1 cellular context compared by ENCODE assay signal in the genomic region with DNA sequence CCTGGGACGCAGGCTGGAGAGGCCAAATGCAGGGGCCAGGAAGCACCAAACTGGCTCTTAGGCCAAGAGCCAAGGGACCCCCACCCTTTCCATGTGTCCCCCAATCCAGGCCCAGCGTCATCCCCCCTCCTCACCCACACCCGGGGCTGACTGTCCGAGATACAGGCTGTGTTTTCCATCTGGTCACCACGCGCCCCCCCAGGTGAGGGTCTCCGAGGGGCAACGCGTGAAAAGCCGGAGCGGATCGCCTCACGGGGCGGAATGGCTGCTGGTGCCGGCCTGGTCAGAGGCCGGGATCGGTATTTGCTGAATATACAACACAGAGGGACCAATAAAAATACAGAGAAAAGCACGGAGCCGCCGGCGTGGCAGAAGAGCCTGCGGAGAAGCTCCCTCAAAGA.
TF ChIP-seq lines count a peak whose summit lies in the region.

No MANE protein-coding gene starts in this region.

TF ChIP-seq in K562, 482 proteins besides CTCF, POLR2A, EP300 and RAD21:
- TF ChIP-seq CBFA2T2 (conservative IDR thresholded peaks at IDR 0.05) (no peak), ZNF584 (CRISPR knock-in tag; IDR thresholded peaks at IDR 0.05; ENCODE audit: low read depth) (no peak), POLR2G (IDR thresholded peaks at IDR 0.05; ENCODE audit: low read depth, low read length) (peak; percentile 54), CBX2 (IDR thresholded peaks at IDR 0.05; ENCODE audit: insufficient read depth, low read length, poor library complexity, severe bottlenecking) (no peak), RBM22 (IDR thresholded peaks at IDR 0.05; ENCODE audit: low read depth, low read length, poor library complexity, severe bottlenecking) (peak; percentile 49), SP1 (CRISPR knock-in tag; IDR thresholded peaks at IDR 0.05) (no peak), POLR2AphosphoS2 (IDR thresholded peaks at IDR 0.05; ENCODE audit: low read length) (no peak)
